ENCODE assay signal across 5 cellular contexts in the genomic region with DNA sequence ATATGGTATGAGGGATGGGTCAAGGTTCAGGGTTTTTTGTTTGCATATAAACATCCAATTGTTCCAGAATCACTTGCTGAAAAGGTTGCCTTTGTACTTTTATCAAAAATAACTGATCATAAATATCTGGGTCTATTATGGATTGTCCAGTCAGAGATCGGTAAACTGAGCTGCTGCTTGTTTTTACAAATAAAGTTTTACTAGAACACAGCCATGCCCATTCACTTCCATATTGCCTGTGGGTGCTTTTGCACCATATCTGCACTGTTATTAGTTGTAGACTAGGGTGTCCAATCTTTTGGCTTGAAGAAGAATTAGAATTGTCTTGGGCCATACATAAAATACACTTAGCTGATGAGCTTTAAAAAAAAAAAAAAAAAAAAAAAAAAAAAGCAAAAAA. TPM values are rescaled to one million over a fixed set of nuclear protein-coding genes. Genes with fewer than 3 reads are reported as not detected.
DNase-seq lines count a peak whose midpoint lies in the region; ATAC-seq, FAIRE-seq and TF ChIP-seq lines count a peak whose summit lies in the region.
"Not testable (repeated sequence)": the region's sequence is repeated elsewhere in the genome, so short reads cannot be mapped to it uniquely, and the experiment has no call there.

No MANE protein-coding gene starts in this region.

- not testable (repeated sequence) for H3K9me3 Mint-ChIP-seq in CD4-positive, alpha-beta T cell; stimulated activated effector memory CD8-positive, alpha-beta T cell treated with anti-CD3 and anti-CD28 coated beads, Interleukin-12 subunit alpha, Interleukin-12 subunit beta, amount 100 ng/mL, for 72 hours

- H3K36me3 ChIP-seq in Panc1 (ENCODE audit: control insufficient read depth, insufficient read depth, low read length) = not testable (repeated sequence)
- H3K36me3 ChIP-seq in K562 (ENCODE audit: control insufficient read depth, insufficient read depth, low read length) (peaks cover 78% of the 10 kb centered on the region), HepG2 (replicated peaks in 1 of 2; ENCODE audit: control insufficient read depth in 1 of 2, insufficient read depth in 2 of 2, low read length in 2 of 2) (peaks cover 13 to 54% of the 10 kb centered on the region in 2 experiments)

- not testable (repeated sequence) for H3K9ac ChIP-seq in K562 (ENCODE audit: insufficient read depth in 1 of 2, low read depth in 2 of 2, low read length in 2 of 2); HepG2 (ENCODE audit: insufficient read depth, low read depth, low read length)

- not testable (repeated sequence) for H4K20me1 ChIP-seq in K562 (replicated peaks; ENCODE audit: control insufficient read depth, insufficient read depth, low read length); HepG2 (ENCODE audit: insufficient read depth, low read length)

- not testable (repeated sequence) for H3K27me3 Mint-ChIP-seq in CD4-positive, alpha-beta T cell

- DNase-seq in CD4-positive, alpha-beta T cell; Panc1 (ENCODE audit: low read depth, low spot score); K562 (ENCODE audit: extremely low read depth in 1 of 4, low spot score in 3 of 4); HepG2 (ENCODE audit: low spot score); stimulated activated effector memory CD8-positive, alpha-beta T cell treated with anti-CD3 and anti-CD28 coated beads, Interleukin-12 subunit alpha, Interleukin-12 subunit beta, amount 100 ng/mL, for 72 hours (ENCODE audit: low spot score in 2 of 2): not testable (repeated sequence)

- not testable (repeated sequence) for TF ChIP-seq CTCF in CD4-positive, alpha-beta T cell (IDR thresholded peaks at IDR 0.05); Panc1 (IDR thresholded peaks at IDR 0.05); K562 (IDR thresholded peaks at IDR 0.05 in 2 of 3, conservative IDR thresholded peaks at IDR 0.05 in 1 of 3; ENCODE audit: insufficient read depth in 2 of 3, low read depth in 1 of 3, low read length in 3 of 3); HepG2 (CRISPR knock-in tag; IDR thresholded peaks at IDR 0.05)

- BruUV-seq in Panc1 (replicated peaks; lab: Mats Ljungman, UMichigan) = TSS peak; percentile 32
- BruUV-seq in K562 (replicated peaks; lab: Mats Ljungman, UMichigan) = not testable (repeated sequence)
- TSS peak; percentile 14 for BruUV-seq in HepG2 (replicated peaks; lab: Mats Ljungman, UMichigan)

- FAIRE-seq in K562 (lab: Jason Lieb, UNC); HepG2 (lab: Jason Lieb, UNC): not testable (repeated sequence)

- 88% methylated on average over 1 of the region's 1 CpG for WGBS in K562 (ENCODE audit: insufficient coverage, low coverage, missing lambda C conversion rate)
- WGBS in HepG2 (ENCODE audit: low lambda C conversion rate) = 88% methylated on average over 1 of the region's 1 CpG

- H2AFZ ChIP-seq in K562 (ENCODE audit: low read depth, low read length); HepG2 (ENCODE audit: low read length): not testable (repeated sequence)

- not testable (repeated sequence) for H3K4me3 ChIP-seq in Panc1 (ENCODE audit: low read depth in 2 of 2, low read length in 2 of 2); K562; HepG2 (replicated peaks in 1 of 3; ENCODE audit: insufficient read depth in 1 of 3, low read depth in 2 of 3, low read length in 3 of 3)

- not testable (repeated sequence) for TF ChIP-seq RAD21 in K562 (CRISPR knock-in tag; conservative IDR thresholded peaks at IDR 0.05 in 1 of 2, IDR thresholded peaks at IDR 0.05 in 1 of 2); HepG2 (CRISPR knock-in tag; IDR thresholded peaks at IDR 0.05)

- H3K9me1 ChIP-seq in K562 (ENCODE audit: control insufficient read depth, insufficient read depth, low read length) = not testable (repeated sequence)

- not testable (repeated sequence) for H3K9me3 ChIP-seq in CD4-positive, alpha-beta T cell (ENCODE audit: control insufficient read depth, low read length); Panc1 (ENCODE audit: control insufficient read depth, insufficient read depth, low read depth, low read length); K562 (replicated peaks; ENCODE audit: control insufficient read depth, insufficient read depth, low read depth, low read length); HepG2 (ENCODE audit: low read length)

- not testable (repeated sequence) for TF ChIP-seq POLR2A in K562 (conservative IDR thresholded peaks at IDR 0.05); HepG2 (IDR thresholded peaks at IDR 0.05; ENCODE audit: insufficient read depth in 1 of 2, low read depth in 2 of 2, low read length in 2 of 2)

- in situ Hi-C loops in Panc1 (cut with HindIII; ENCODE audit: low pct_unique_long_range_greater_than_20kb, low sequenced_read_pairs); K562 (cut with MboI); HepG2 (cut with HindIII; ENCODE audit: extremely low pct_ligation_motif_present, low pct_unique_long_range_greater_than_20kb): not testable (repeated sequence)

- not testable (repeated sequence) for H3K27me3 ChIP-seq in CD4-positive, alpha-beta T cell (ENCODE audit: control insufficient read depth, insufficient read depth, low read length); Panc1 (ENCODE audit: control insufficient read depth, insufficient read depth, low read length); K562 (ENCODE audit: control insufficient read depth in 2 of 2, insufficient read depth in 2 of 2, low read length in 2 of 2); HepG2 (ENCODE audit: control insufficient read depth in 1 of 2, insufficient read depth in 2 of 2, low read length in 2 of 2)

- H3K27ac Mint-ChIP-seq in CD4-positive, alpha-beta T cell = peak overlapping the region; percentile 33
- H3K27ac Mint-ChIP-seq in stimulated activated effector memory CD8-positive, alpha-beta T cell treated with anti-CD3 and anti-CD28 coated beads, Interleukin-12 subunit alpha, Interleukin-12 subunit beta, amount 100 ng/mL, for 72 hours = peak overlapping the region; percentile 7

- not testable (repeated sequence) for H3K27ac ChIP-seq in CD4-positive, alpha-beta T cell (ENCODE audit: low read depth, low read length); Panc1 (ENCODE audit: low read length); K562 (ENCODE audit: extremely low read depth, low read depth, low read length); HepG2 (ENCODE audit: extremely low read length, insufficient read depth, low read length)

- peaks cover 89% of the 10 kb centered on the region for H3K36me3 Mint-ChIP-seq in CD4-positive, alpha-beta T cell (ENCODE audit: low read depth)
- H3K36me3 Mint-ChIP-seq in stimulated activated effector memory CD8-positive, alpha-beta T cell treated with anti-CD3 and anti-CD28 coated beads, Interleukin-12 subunit alpha, Interleukin-12 subunit beta, amount 100 ng/mL, for 72 hours = peaks cover 98% of the 10 kb centered on the region

- not testable (repeated sequence) for H3K4me2 ChIP-seq in K562 (ENCODE audit: insufficient read depth, low read length); HepG2 (ENCODE audit: low read depth, low read length)

- H3K4me3 Mint-ChIP-seq in CD4-positive, alpha-beta T cell; stimulated activated effector memory CD8-positive, alpha-beta T cell treated with anti-CD3 and anti-CD28 coated beads, Interleukin-12 subunit alpha, Interleukin-12 subunit beta, amount 100 ng/mL, for 72 hours: not testable (repeated sequence)

- not testable (repeated sequence) for ATAC-seq in CD4-positive, alpha-beta T cell (ENCODE audit: poor library complexity); Panc1; K562; HepG2; stimulated activated effector memory CD8-positive, alpha-beta T cell treated with anti-CD3 and anti-CD28 coated beads, Interleukin-12 subunit alpha, Interleukin-12 subunit beta, amount 100 ng/mL, for 72 hours

- POLR2A ChIA-PET in CD4-positive, alpha-beta T cell (lab: Charles Lee); Panc1 (lab: Charles Lee): not testable (repeated sequence)
- POLR2A ChIA-PET in K562 (lab: Yijun Ruan, JAX) = interaction anchor here (0.6 to 2.2 kb wide), 4 partner anchors 10 to 1081 kb away, joined by 3 to 5 read pairs (median 4); no protein-coding TSS in a partner anchor
- POLR2A ChIA-PET in HepG2 (lab: Yijun Ruan, JAX) = interaction anchor here (1.0 to 1.3 kb wide), 2 partner anchors 12 to 112 kb away, joined by 3 to 4 read pairs; a partner anchor contains a TSS

- CTCF ChIA-PET in CD4-positive, alpha-beta T cell (lab: Charles Lee) = interaction anchor here (1.1 to 1.2 kb wide), 2 partner anchors 17 to 231 kb away, joined by 3 read pairs; no protein-coding TSS in a partner anchor
- CTCF ChIA-PET in Panc1 (lab: Charles Lee) = interaction anchor here (0.6 kb wide), 1 partner anchor 123 kb away, joined by 3 read pairs; no protein-coding TSS in a partner anchor
- CTCF ChIA-PET in K562 (lab: Yijun Ruan, JAX; ENCODE audit: low intra/inter-chr PET ratio); HepG2 (lab: Yijun Ruan, JAX; ENCODE audit: low intra/inter-chr PET ratio, low total read pairs): not testable (repeated sequence)

- not testable (repeated sequence) for TF ChIP-seq EP300 in K562 (IDR thresholded peaks at IDR 0.05; ENCODE audit: low read length); HepG2 (IDR thresholded peaks at IDR 0.05; ENCODE audit: low read depth in 2 of 2, low read length in 2 of 2); HepG2 (CRISPR knock-in tag; IDR thresholded peaks at IDR 0.05; ENCODE audit: borderline replicate concordance)

- not testable (repeated sequence) for H3K4me1 ChIP-seq in Panc1 (ENCODE audit: control insufficient read depth, insufficient read depth, low read length); K562 (replicated peaks in 1 of 2; ENCODE audit: control insufficient read depth in 2 of 2, insufficient read depth in 2 of 2, low read length in 2 of 2)
- H3K4me1 ChIP-seq in HepG2 (ENCODE audit: insufficient read depth, low read length) = peaks cover 56% of the 10 kb centered on the region

- H3K79me2 ChIP-seq in K562 (ENCODE audit: control insufficient read depth, insufficient read depth, low read length) (peaks cover 12% of the 10 kb centered on the region; the same call in 1 of the 3 replicates), HepG2 (ENCODE audit: insufficient read depth, low read length) (peaks cover 22% of the 10 kb centered on the region)

- intact Hi-C loops in CD4-positive, alpha-beta T cell (cut with DNase I, micrococcal nuclease); Panc1 (cut with micrococcal nuclease; ENCODE audit: unreplicated experiment); K562 (cut with micrococcal nuclease); HepG2 (cut with micrococcal nuclease; ENCODE audit: unreplicated experiment): not testable (repeated sequence)

- not testable (repeated sequence) for H3K4me1 Mint-ChIP-seq in CD4-positive, alpha-beta T cell (ENCODE audit: low read depth); stimulated activated effector memory CD8-positive, alpha-beta T cell treated with anti-CD3 and anti-CD28 coated beads, Interleukin-12 subunit alpha, Interleukin-12 subunit beta, amount 100 ng/mL, for 72 hours

RNA-seq across cellular contexts. Expression of a gene that starts 11.0 kb away (rescaled TPM):
- 10 to 100 TPM; 34.6 to 44.1 TPM for total RNA-seq in CD4-positive, alpha-beta T cell
- total RNA-seq in Panc1 (2021; ENCODE audit: unreplicated experiment) (86.8 TPM), K562 (2014; rRNA removed) (30.4 and 32.7 TPM in 2 replicates), K562 (2014; rRNA removed; fragmentation: Illumina TruSeq; extraction: Trizol) (74.6 and 84.8 TPM in 2 replicates), K562 (2015; rRNA removed; fragmentation: Illumina TruSeq; extraction: Trizol) (66.2 and 69.9 TPM in 2 replicates), K562 (2021) (84.4 and 87.3 TPM in 2 replicates), HepG2 (2016; rRNA removed; fragmentation: Illumina TruSeq; extraction: Trizol) (136 and 197 TPM in 2 replicates)
- polyA plus RNA-seq in Panc1 (2012; ENCODE audit: insufficient read length) = 46.6 TPM
- 37.9 and 110 TPM in 2 replicates for total RNA-seq in K562 (2011; cell fraction: chromatin; rRNA removed; ENCODE audit: low replicate concordance)
- 25.9 and 27.2 TPM in 2 replicates for total RNA-seq in K562 (2011; cell fraction: nucleolus; rRNA removed)
- 43.5 and 65.2 TPM in 2 replicates for total RNA-seq in K562 (2011; cell fraction: nucleoplasm; rRNA removed)
- polyA plus RNA-seq in K562 (2011; rRNA removed) (40.2 and 53.3 TPM in 2 replicates), K562 (2014; fragmentation: Illumina TruSeq; extraction: Trizol) (48.6 and 57.4 TPM in 2 replicates), K562 (2014; fragmentation: Nextera tagmentation; extraction: Ambion mirVana) (100 to 1,000 TPM in 1 of 2 experiments, 10 to 100 TPM in 1; 90.4 to 131 TPM), K562 (2014; rRNA removed) (35.0 and 42.5 TPM in 2 replicates), HepG2 (2011; rRNA removed) (26.9 and 30.7 TPM in 2 replicates)
- polyA plus RNA-seq in K562 (2011; cell fraction: cytosol; rRNA removed) = 11.4 and 16.9 TPM in 2 replicates
- 12.0 and 21.6 TPM in 2 replicates for polyA plus RNA-seq in K562 (2011; cell fraction: nucleus; rRNA removed)
- polyA plus RNA-seq in K562 (2012) = 58.4 and 83.6 TPM in 2 replicates
- 82.5 and 93.0 TPM in 2 replicates for polyA minus RNA-seq in K562 (2011; rRNA and poly(A)+ RNA removed)
- polyA minus RNA-seq in K562 (2011; cell fraction: cytosol; rRNA and poly(A)+ RNA removed) = 42.1 and 43.0 TPM in 2 replicates
- 39.7 and 71.0 TPM in 2 replicates for polyA minus RNA-seq in K562 (2011; cell fraction: nucleus; rRNA and poly(A)+ RNA removed)
- total RNA-seq in HepG2 (2016; cell fraction: cytosol; rRNA removed; fragmentation: Illumina TruSeq; extraction: Trizol; ENCODE audit: low read depth) = 31.6 and 39.1 TPM in 2 replicates
- total RNA-seq in HepG2 (2016; cell fraction: insoluble cytoplasmic fraction; rRNA removed; fragmentation: Illumina TruSeq; extraction: Trizol) = 132 and 204 TPM in 2 replicates
- total RNA-seq in HepG2 (2016; cell fraction: membrane; rRNA removed; fragmentation: Illumina TruSeq; extraction: Trizol) = 40.5 and 42.9 TPM in 2 replicates
- total RNA-seq in HepG2 (2016; cell fraction: nucleus; rRNA removed; fragmentation: Illumina TruSeq; extraction: Trizol) = 108 and 116 TPM in 2 replicates
- 14.6 and 21.2 TPM in 2 replicates for polyA plus RNA-seq in HepG2 (2011; cell fraction: cytosol; rRNA removed)
- 12.1 and 14.6 TPM in 2 replicates for polyA plus RNA-seq in HepG2 (2011; cell fraction: nucleus; rRNA removed)
- 95.6 and 104 TPM in 2 replicates for polyA plus RNA-seq in HepG2 (2012)
- polyA plus RNA-seq in HepG2 (2016; cell fraction: cytosol; fragmentation: Illumina TruSeq; extraction: Trizol; ENCODE audit: low read depth) = 6.1 and 6.6 TPM in 2 replicates
- polyA plus RNA-seq in HepG2 (2016; cell fraction: insoluble cytoplasmic fraction; fragmentation: Illumina TruSeq; extraction: Trizol; ENCODE audit: low read depth) = 120 and 134 TPM in 2 replicates
- polyA plus RNA-seq in HepG2 (2016; cell fraction: membrane; fragmentation: Illumina TruSeq; extraction: Trizol; ENCODE audit: low read depth) = 14.1 and 15.6 TPM in 2 replicates
- polyA plus RNA-seq in HepG2 (2016; cell fraction: nucleus; fragmentation: Illumina TruSeq; extraction: Trizol; ENCODE audit: insufficient read depth, low read depth) = 58.6 and 58.8 TPM in 2 replicates
- 26.4 and 36.7 TPM in 2 replicates for polyA minus RNA-seq in HepG2 (2011; rRNA and poly(A)+ RNA removed; ENCODE audit: low replicate concordance)
- 52.8 and 77.3 TPM in 2 replicates for polyA minus RNA-seq in HepG2 (2011; cell fraction: cytosol; rRNA and poly(A)+ RNA removed)
- 140 and 161 TPM in 2 replicates for polyA minus RNA-seq in HepG2 (2011; cell fraction: nucleus; rRNA and poly(A)+ RNA removed)

RNA-seq across cellular contexts. Expression of a gene that starts 11.5 kb away (rescaled TPM):
- total RNA-seq in CD4-positive, alpha-beta T cell = 1 to 10 TPM; 3.7 to 3.8 TPM
- 33.5 TPM for total RNA-seq in Panc1 (2021; ENCODE audit: unreplicated experiment)
- polyA plus RNA-seq in Panc1 (2012; ENCODE audit: insufficient read length) = 18.5 TPM
- total RNA-seq in K562 (2011; cell fraction: chromatin; rRNA removed; ENCODE audit: low replicate concordance) = 49.0 and 106 TPM in 2 replicates
- 32.9 and 41.1 TPM in 2 replicates for total RNA-seq in K562 (2011; cell fraction: nucleolus; rRNA removed)
- total RNA-seq in K562 (2011; cell fraction: nucleoplasm; rRNA removed) = 60.8 and 87.6 TPM in 2 replicates
- 37.4 and 40.0 TPM in 2 replicates for total RNA-seq in K562 (2014; rRNA removed)
- total RNA-seq in K562 (2014; rRNA removed; fragmentation: Illumina TruSeq; extraction: Trizol) = 49.0 and 54.6 TPM in 2 replicates
- 47.0 TPM in 2 replicates for total RNA-seq in K562 (2015; rRNA removed; fragmentation: Illumina TruSeq; extraction: Trizol)
- 36.1 and 39.6 TPM in 2 replicates for total RNA-seq in K562 (2021)
- 62.2 and 69.2 TPM in 2 replicates for polyA plus RNA-seq in K562 (2011; rRNA removed)
- 30.3 and 45.4 TPM in 2 replicates for polyA plus RNA-seq in K562 (2011; cell fraction: cytosol; rRNA removed)
- polyA plus RNA-seq in K562 (2011; cell fraction: nucleus; rRNA removed) = 36.3 and 39.7 TPM in 2 replicates
- 33.8 and 39.9 TPM in 2 replicates for polyA plus RNA-seq in K562 (2012)
- 47.4 and 50.4 TPM in 2 replicates for polyA plus RNA-seq in K562 (2014; fragmentation: Illumina TruSeq; extraction: Trizol)
- 10 to 100 TPM; 18.7 to 28.5 TPM for polyA plus RNA-seq in K562 (2014; fragmentation: Nextera tagmentation; extraction: Ambion mirVana)
- 71.4 and 72.4 TPM in 2 replicates for polyA plus RNA-seq in K562 (2014; rRNA removed)
- polyA minus RNA-seq in K562 (2011; rRNA and poly(A)+ RNA removed) = 21.1 and 25.1 TPM in 2 replicates
- polyA minus RNA-seq in K562 (2011; cell fraction: cytosol; rRNA and poly(A)+ RNA removed) = 13.4 and 17.7 TPM in 2 replicates
- polyA minus RNA-seq in K562 (2011; cell fraction: nucleus; rRNA and poly(A)+ RNA removed) = 24.2 and 35.8 TPM in 2 replicates
- total RNA-seq in HepG2 (2016; rRNA removed; fragmentation: Illumina TruSeq; extraction: Trizol) = 57.3 and 69.8 TPM in 2 replicates
- total RNA-seq in HepG2 (2016; cell fraction: cytosol; rRNA removed; fragmentation: Illumina TruSeq; extraction: Trizol; ENCODE audit: low read depth) = 18.7 and 20.4 TPM in 2 replicates
- 62.2 and 74.8 TPM in 2 replicates for total RNA-seq in HepG2 (2016; cell fraction: insoluble cytoplasmic fraction; rRNA removed; fragmentation: Illumina TruSeq; extraction: Trizol)
- 36.9 and 38.7 TPM in 2 replicates for total RNA-seq in HepG2 (2016; cell fraction: membrane; rRNA removed; fragmentation: Illumina TruSeq; extraction: Trizol)
- 60.3 and 79.3 TPM in 2 replicates for total RNA-seq in HepG2 (2016; cell fraction: nucleus; rRNA removed; fragmentation: Illumina TruSeq; extraction: Trizol)
- 22.9 and 34.2 TPM in 2 replicates for polyA plus RNA-seq in HepG2 (2011; rRNA removed)
- 15.1 and 17.5 TPM in 2 replicates for polyA plus RNA-seq in HepG2 (2011; cell fraction: cytosol; rRNA removed)
- polyA plus RNA-seq in HepG2 (2011; cell fraction: nucleus; rRNA removed) = 19.4 and 21.6 TPM in 2 replicates
- 14.8 and 25.0 TPM in 2 replicates for polyA plus RNA-seq in HepG2 (2012)
- 9.2 and 9.5 TPM in 2 replicates for polyA plus RNA-seq in HepG2 (2016; cell fraction: cytosol; fragmentation: Illumina TruSeq; extraction: Trizol; ENCODE audit: low read depth)
- polyA plus RNA-seq in HepG2 (2016; cell fraction: insoluble cytoplasmic fraction; fragmentation: Illumina TruSeq; extraction: Trizol; ENCODE audit: low read depth) = 52.3 and 58.4 TPM in 2 replicates
- polyA plus RNA-seq in HepG2 (2016; cell fraction: membrane; fragmentation: Illumina TruSeq; extraction: Trizol; ENCODE audit: low read depth) = 16.8 and 18.0 TPM in 2 replicates
- 173 and 174 TPM in 2 replicates for polyA plus RNA-seq in HepG2 (2016; cell fraction: nucleus; fragmentation: Illumina TruSeq; extraction: Trizol; ENCODE audit: insufficient read depth, low read depth)
- 10.3 and 14.8 TPM in 2 replicates for polyA minus RNA-seq in HepG2 (2011; rRNA and poly(A)+ RNA removed; ENCODE audit: low replicate concordance)
- polyA minus RNA-seq in HepG2 (2011; cell fraction: cytosol; rRNA and poly(A)+ RNA removed) = 5.6 and 8.0 TPM in 2 replicates
- 32.9 and 42.1 TPM in 2 replicates for polyA minus RNA-seq in HepG2 (2011; cell fraction: nucleus; rRNA and poly(A)+ RNA removed)

RNA-seq across cellular contexts. Expression of a gene that starts 56.8 kb away (rescaled TPM):
- 1 to 10 TPM in 1 of 2 experiments, under 1 TPM in 1; 0.69 to 1.1 TPM for total RNA-seq in CD4-positive, alpha-beta T cell
- total RNA-seq in Panc1 (2021; ENCODE audit: unreplicated experiment) (22.2 TPM), K562 (2014; rRNA removed) (15.6 and 19.7 TPM in 2 replicates), K562 (2014; rRNA removed; fragmentation: Illumina TruSeq; extraction: Trizol) (22.3 and 22.4 TPM in 2 replicates), K562 (2015; rRNA removed; fragmentation: Illumina TruSeq; extraction: Trizol) (15.8 and 16.9 TPM in 2 replicates), K562 (2021) (18.0 and 18.2 TPM in 2 replicates), HepG2 (2016; rRNA removed; fragmentation: Illumina TruSeq; extraction: Trizol) (33.0 and 48.9 TPM in 2 replicates)
- 8.6 TPM for polyA plus RNA-seq in Panc1 (2012; ENCODE audit: insufficient read length)
- 57.4 and 121 TPM in 2 replicates for total RNA-seq in K562 (2011; cell fraction: chromatin; rRNA removed; ENCODE audit: low replicate concordance)
- total RNA-seq in K562 (2011; cell fraction: nucleolus; rRNA removed) = 24.3 and 35.9 TPM in 2 replicates
- total RNA-seq in K562 (2011; cell fraction: nucleoplasm; rRNA removed) = 43.2 and 49.7 TPM in 2 replicates
- polyA plus RNA-seq in K562 (2011; rRNA removed) (21.3 and 29.6 TPM in 2 replicates), K562 (2014; fragmentation: Illumina TruSeq; extraction: Trizol) (18.0 and 21.0 TPM in 2 replicates), K562 (2014; fragmentation: Nextera tagmentation; extraction: Ambion mirVana) (1 to 10 TPM; 6.2 to 6.8 TPM), K562 (2014; rRNA removed) (20.6 and 21.1 TPM in 2 replicates), HepG2 (2011; rRNA removed) (8.2 and 15.7 TPM in 2 replicates)
- polyA plus RNA-seq in K562 (2011; cell fraction: cytosol; rRNA removed) = 6.6 and 16.0 TPM in 2 replicates
- 13.6 and 19.8 TPM in 2 replicates for polyA plus RNA-seq in K562 (2011; cell fraction: nucleus; rRNA removed)
- polyA plus RNA-seq in K562 (2012) = 13.7 and 23.1 TPM in 2 replicates
- polyA minus RNA-seq in K562 (2011; rRNA and poly(A)+ RNA removed) = 47.5 and 52.1 TPM in 2 replicates
- polyA minus RNA-seq in K562 (2011; cell fraction: cytosol; rRNA and poly(A)+ RNA removed) = 14.6 and 15.5 TPM in 2 replicates
- polyA minus RNA-seq in K562 (2011; cell fraction: nucleus; rRNA and poly(A)+ RNA removed) = 24.6 and 42.8 TPM in 2 replicates
- 5.0 and 6.1 TPM in 2 replicates for total RNA-seq in HepG2 (2016; cell fraction: cytosol; rRNA removed; fragmentation: Illumina TruSeq; extraction: Trizol; ENCODE audit: low read depth)
- 32.4 and 47.2 TPM in 2 replicates for total RNA-seq in HepG2 (2016; cell fraction: insoluble cytoplasmic fraction; rRNA removed; fragmentation: Illumina TruSeq; extraction: Trizol)
- total RNA-seq in HepG2 (2016; cell fraction: membrane; rRNA removed; fragmentation: Illumina TruSeq; extraction: Trizol) = 10.4 and 12.6 TPM in 2 replicates
- 27.5 and 30.0 TPM in 2 replicates for total RNA-seq in HepG2 (2016; cell fraction: nucleus; rRNA removed; fragmentation: Illumina TruSeq; extraction: Trizol)
- polyA plus RNA-seq in HepG2 (2011; cell fraction: cytosol; rRNA removed) = 6.5 and 7.0 TPM in 2 replicates
- polyA plus RNA-seq in HepG2 (2011; cell fraction: nucleus; rRNA removed) = 6.7 and 7.0 TPM in 2 replicates
- polyA plus RNA-seq in HepG2 (2012) = 5.5 and 12.5 TPM in 2 replicates
- polyA plus RNA-seq in HepG2 (2016; cell fraction: cytosol; fragmentation: Illumina TruSeq; extraction: Trizol; ENCODE audit: low read depth) = 8.0 and 8.7 TPM in 2 replicates
- 46.5 and 49.0 TPM in 2 replicates for polyA plus RNA-seq in HepG2 (2016; cell fraction: insoluble cytoplasmic fraction; fragmentation: Illumina TruSeq; extraction: Trizol; ENCODE audit: low read depth)
- 11.0 and 11.6 TPM in 2 replicates for polyA plus RNA-seq in HepG2 (2016; cell fraction: membrane; fragmentation: Illumina TruSeq; extraction: Trizol; ENCODE audit: low read depth)
- polyA plus RNA-seq in HepG2 (2016; cell fraction: nucleus; fragmentation: Illumina TruSeq; extraction: Trizol; ENCODE audit: insufficient read depth, low read depth) = 29.0 and 34.9 TPM in 2 replicates
- polyA minus RNA-seq in HepG2 (2011; rRNA and poly(A)+ RNA removed; ENCODE audit: low replicate concordance) = 16.5 and 44.1 TPM in 2 replicates
- 10.4 and 13.5 TPM in 2 replicates for polyA minus RNA-seq in HepG2 (2011; cell fraction: cytosol; rRNA and poly(A)+ RNA removed)
- 16.2 and 22.8 TPM in 2 replicates for polyA minus RNA-seq in HepG2 (2011; cell fraction: nucleus; rRNA and poly(A)+ RNA removed)
